1 cellular context compared by ENCODE assay signal in genomic region chr19:7119582-7119981, GRCh38.
TF ChIP-seq lines count a peak whose summit lies in the region.

No MANE protein-coding gene starts in this region.

TF ChIP-seq in GM12878, 131 proteins besides CTCF, POLR2A, EP300 and RAD21 (continued from another document):
- TF ChIP-seq ZBTB11 (CRISPR knock-in tag; IDR thresholded peaks at IDR 0.05): no peak
- peak; percentile 50; the same call in 1 of the 2 replicates for TF ChIP-seq HDGF (IDR thresholded peaks at IDR 0.05)
- 0 out of 2 replicates have a peak, but pooled peaks have one; percentile 32 for TF ChIP-seq TARDBP (IDR thresholded peaks at IDR 0.05; ENCODE audit: borderline replicate concordance)
